ENCODE assay signal across 16 cellular contexts in genomic region chr12:49813131-49813530, GRCh38. TPM values are rescaled to one million over a fixed set of nuclear protein-coding genes. Genes with fewer than 3 reads are reported as not detected.
A peak's percentile ranks its signal among the peaks of the same experiment; 100 is the strongest.
DNase-seq lines count a peak whose midpoint lies in the region; FAIRE-seq and TF ChIP-seq lines count a peak whose summit lies in the region.
"Had no signal": no experiment of that assay in that cellular context is flagged by ENCODE, and none has a peak within 500 bp of the region (broad histone marks: within the 10 kb centered on the region; RNA-seq: fewer than 3 reads in every experiment).

No MANE protein-coding gene starts in this region.

- H3K27ac Mint-ChIP-seq in nephron progenitor cell, result no peak overlapping the region

- peak overlapping the region; percentile 98; the same call in 1 of the 2 replicates for H3K4me2 ChIP-seq in BLaER1

- H3K36me3 Mint-ChIP-seq in nephron progenitor cell (ENCODE audit: low read depth), result peaks cover 29% of the 10 kb centered on the region

- no peak overlapping the region for H3K4me3 ChIP-seq in BLaER1
- H3K4me3 ChIP-seq in colonic mucosa, result no peak overlapping the region

- TF ChIP-seq CTCF in colonic mucosa (IDR thresholded peaks at IDR 0.05) (no peak), nephron progenitor cell (IDR thresholded peaks at IDR 0.05) (no peak)

- H3K36me3 ChIP-seq in BLaER1, result peaks cover 14% of the 10 kb centered on the region
- H3K36me3 ChIP-seq in colonic mucosa, result no peaks in the 10 kb centered on the region

- H3K27me3 ChIP-seq in BLaER1, result no peaks in the 10 kb centered on the region
- H3K27me3 ChIP-seq in colonic mucosa, result no peaks in the 10 kb centered on the region

- no peak for DNase-seq in GM12891 (ENCODE audit: insufficient read length, low spot score)
- peak; percentile 5 for DNase-seq in RCC 7860 (ENCODE audit: low spot score)
- peak; percentile 66 for DNase-seq in kidney tubule cell (ENCODE audit: low spot score)
- DNase-seq in colonic mucosa, result no peak
- DNase-seq in activated CD8-positive, alpha-beta memory T cell treated with anti-CD3 and anti-CD28 coated beads for 24 hours, result no peak
- no peak for DNase-seq in nephron progenitor cell
- DNase-seq: AML-193, Caco-2, DMS153, IMR-90, Kasumi-1, NCI-H1105 treated with DMSO at 0.1 percent for 48 hours, NCI-H1694 treated with DMSO at 0.1 percent for 48 hours, NCI-H774 had no signal

- H3K27me3 Mint-ChIP-seq in nephron progenitor cell (ENCODE audit: low read depth, poor library complexity), result no peaks in the 10 kb centered on the region

- no peak for TF ChIP-seq POLR2A in GM12891 (IDR thresholded peaks at IDR 0.05; ENCODE audit: low read depth, low read length)

- peaks cover 50% of the 10 kb centered on the region for H3K4me1 ChIP-seq in BLaER1
- no peaks in the 10 kb centered on the region for H3K4me1 ChIP-seq in colonic mucosa
- H3K4me1 ChIP-seq: Caco-2 had no signal

- H3K9me3 Mint-ChIP-seq in nephron progenitor cell, result no peaks in the 10 kb centered on the region

- H3K9ac ChIP-seq in BLaER1, result no peak overlapping the region
- no peak overlapping the region for H3K9ac ChIP-seq in colonic mucosa (ENCODE audit: low read depth in 2 of 2, low read length in 2 of 2)

- intact Hi-C loops in colonic mucosa (cut with DNase I), result no loop called here

- FAIRE-seq in GM12891 (lab: Jason Lieb, UNC) (peak; percentile 26), RCC 7860 (lab: Jason Lieb, UNC) (no peak)
- FAIRE-seq: GM18507 had no signal

- H4K20me1 ChIP-seq in BLaER1, result peaks cover 11% of the 10 kb centered on the region

- H3K4me3 Mint-ChIP-seq in nephron progenitor cell, result no peak overlapping the region

- H3K9me3 ChIP-seq in BLaER1 (no peaks in the 10 kb centered on the region), colonic mucosa (no peaks in the 10 kb centered on the region)
- H3K9me3 ChIP-seq: Caco-2 had no signal

- H3K4me1 Mint-ChIP-seq in nephron progenitor cell, result peaks cover 44% of the 10 kb centered on the region

- H3K27ac ChIP-seq in BLaER1, result no peak overlapping the region
- H3K27ac ChIP-seq in colonic mucosa, result no peak overlapping the region

TF ChIP-seq in GM12891, 5 proteins besides CTCF, POLR2A, EP300 and RAD21:
- TF ChIP-seq PAX5 (IDR thresholded peaks at IDR 0.05; ENCODE audit: insufficient read depth, low read length, severe bottlenecking) (no peak), SPI1 (IDR thresholded peaks at IDR 0.05; ENCODE audit: low read depth, low read length) (0 out of 2 replicates have a peak, but pooled peaks have one; percentile 17), TAF1 (IDR thresholded peaks at IDR 0.05; ENCODE audit: low read depth, low read length) (no peak), POU2F2 (IDR thresholded peaks at IDR 0.05; ENCODE audit: low read depth, low read length) (no peak), POLR2AphosphoS5 (IDR thresholded peaks at IDR 0.05; ENCODE audit: low read depth, low read length) (no peak)

RNA-seq across cellular contexts. Expression of gene NCKAP5L, which starts 15.1 kb away (rescaled TPM):
- polyA plus RNA-seq in GM12891 (2012; ENCODE audit: low read depth, missing spikeins), result 8.5 TPM
- total RNA-seq in colonic mucosa, result 1 to 10 TPM; 2.4 to 4.1 TPM

RNA-seq across cellular contexts. Expression of gene BCDIN3D, which starts 29.8 kb away (rescaled TPM):
- polyA plus RNA-seq in GM12891 (2012; ENCODE audit: low read depth, missing spikeins), result 2.4 TPM
- total RNA-seq in colonic mucosa, result 1 to 10 TPM; 3.3 to 3.7 TPM

Comparison
In these comparisons a context has a peak if more than half of its experiments do, and no peak if none do; other contexts are left out.
1. DNase-seq: peak in RCC 7860 (single experiment) and kidney tubule cell (single experiment); none in GM12891 (single experiment), colonic mucosa (single experiment), activated CD8-positive, alpha-beta memory T cell treated with anti-CD3 and anti-CD28 coated beads for 24 hours (single experiment) and nephron progenitor cell (single experiment).